In genomic region chr1:203306970-203307541, GRCh38 we compare ENCODE assay signal across 8 cellular contexts. TPM values are rescaled to one million over a fixed set of nuclear protein-coding genes. Genes with fewer than 3 reads are reported as not detected.
DNase-seq lines count a peak whose midpoint lies in the region; FAIRE-seq lines count a peak whose summit lies in the region.

No MANE protein-coding gene starts in this region.

- H3K9ac ChIP-seq in rectal smooth muscle tissue (ENCODE audit: low read length) = peak overlapping the region; percentile 99

- H3K36me3 ChIP-seq in HAP-1 (replicated peaks) (peaks cover 11% of the 10 kb centered on the region), rectal smooth muscle tissue (ENCODE audit: control insufficient read depth, insufficient read depth, low read length) (peaks cover 17% of the 10 kb centered on the region)

- FAIRE-seq in GM19239 (lab: Jason Lieb, UNC) = no peak

- H3K27ac ChIP-seq in rectal smooth muscle tissue (ENCODE audit: low read depth, low read length) = peak overlapping the region; percentile 100

- H3K4me3 ChIP-seq in HAP-1 (peak overlapping the region; percentile 93), rectal smooth muscle tissue (ENCODE audit: low read length) (peak overlapping the region; percentile 97)

- H3K4me1 ChIP-seq in HAP-1 (peaks cover 35% of the 10 kb centered on the region), rectal smooth muscle tissue (ENCODE audit: control insufficient read depth, insufficient read depth, low read length) (peaks cover 19% of the 10 kb centered on the region)

- H3K27me3 ChIP-seq in HAP-1 (ENCODE audit: low read depth) = no peaks in the 10 kb centered on the region
- H3K27me3 ChIP-seq in rectal smooth muscle tissue (ENCODE audit: control insufficient read depth, insufficient read depth, low read length) = no peaks in the 10 kb centered on the region

- in situ Hi-C loops in HAP-1 (cut with MboI; ENCODE audit: low sequenced_read_pairs) = no loop called here

- no peaks in the 10 kb centered on the region for H3K9me3 ChIP-seq in HAP-1

- DNase-seq in HAP-1 (ENCODE audit: low spot score in 2 of 2) = peak in 1 of 2 experiments; percentile 56
- peak; percentile 57 to 69 for DNase-seq in activated T-cell treated with anti-CD3 and anti-CD28 coated beads, Interleukin-2, amount 50 U/mL, for 48 hours
- peak; percentile 62 for DNase-seq in globus pallidus (ENCODE audit: low spot score)
- DNase-seq in SK-N-DZ (ENCODE audit: low spot score) = no peak
- no peak for DNase-seq in AG08396 (ENCODE audit: low spot score)
- no peak for DNase-seq in KG1 (lab: John Stamatoyannopoulos, UW)
- DNase-seq in GM19239 (ENCODE audit: insufficient read length, low spot score) = no peak

RNA-seq across cellular contexts. Expression of gene BTG2, which starts 1.7 kb away (rescaled TPM):
- polyA plus RNA-seq in SK-N-DZ (2014; cell fraction: cytosol; rRNA removed) = 3.5 and 7.4 TPM in 2 replicates
- 5.1 and 5.3 TPM in 2 replicates for polyA plus RNA-seq in SK-N-DZ (2014; cell fraction: nucleus; rRNA removed)

RNA-seq across cellular contexts. Expression of gene FMOD, which starts 43.9 kb away (rescaled TPM):
- 0.14 and 0.19 TPM in 2 replicates for polyA plus RNA-seq in SK-N-DZ (2014; cell fraction: cytosol; rRNA removed)
- 0.14 TPM in 1 of 2 replicates, not detected in the other for polyA plus RNA-seq in SK-N-DZ (2014; cell fraction: nucleus; rRNA removed)

Comparison
In these comparisons a context has a peak if more than half of its experiments do, and no peak if none do; other contexts are left out.
1. DNase-seq: peak in activated T-cell treated with anti-CD3 and anti-CD28 coated beads, Interleukin-2, amount 50 U/mL, for 48 hours (2 of 2) and globus pallidus (single experiment); none in SK-N-DZ (single experiment), AG08396 (single experiment), KG1 (single experiment) and GM19239 (single experiment).